In genomic region chr18:9617006-9617542, GRCh38 we compare ENCODE assay signal across 19 cellular contexts. TPM values are rescaled to one million over a fixed set of nuclear protein-coding genes. Genes with fewer than 3 reads are reported as not detected.
A peak's percentile ranks its signal among the peaks of the same experiment; 100 is the strongest.
DNase-seq lines count a peak whose midpoint lies in the region; ATAC-seq, FAIRE-seq and TF ChIP-seq lines count a peak whose summit lies in the region.
"Had no signal": no experiment of that assay in that cellular context is flagged by ENCODE, and none has a peak within 500 bp of the region (broad histone marks: within the 10 kb centered on the region; RNA-seq: fewer than 3 reads in every experiment).

No MANE protein-coding gene starts in this region.

- no peak for TF ChIP-seq POLR2A in suprapubic skin (IDR thresholded peaks at IDR 0.05)

- H3K4me3 ChIP-seq in BLaER1 treated with 17β-estradiol and CSF1 and Interleukin-3, amounts not matched to agents 10 nM and 100 nM, result no peak overlapping the region
- H3K4me3 ChIP-seq in astrocyte (ENCODE audit: insufficient read depth, low read depth, low read length) (no peak overlapping the region), keratinocyte (ENCODE audit: control insufficient read depth in 2 of 3, extremely low read depth in 1 of 3, insufficient read depth in 2 of 3, low read depth in 1 of 3, low read length in 3 of 3) (no peak overlapping the region), suprapubic skin (no peak overlapping the region)
- H3K4me3 ChIP-seq: MG63, pancreas had no signal

- H3K4me1 ChIP-seq in BLaER1 treated with 17β-estradiol and CSF1 and Interleukin-3, amounts not matched to agents 10 nM and 100 nM, result peaks cover 29 to 42% (median 35%) of the 10 kb centered on the region in 10 experiments
- H3K4me1 ChIP-seq in astrocyte (ENCODE audit: insufficient read depth, low read length), result peaks cover 33% of the 10 kb centered on the region
- peaks cover 36% of the 10 kb centered on the region for H3K4me1 ChIP-seq in keratinocyte (ENCODE audit: control insufficient read depth, extremely low read depth, insufficient read depth, low read length)
- H3K4me1 ChIP-seq in suprapubic skin, result peaks cover 27% of the 10 kb centered on the region

- 83% methylated on average over 4 of the region's 5 CpGs for WGBS in suprapubic skin

- no peak overlapping the region for H3K27ac ChIP-seq in BLaER1 treated with 17β-estradiol and CSF1 and Interleukin-3, amounts not matched to agents 10 nM and 100 nM
- H3K27ac ChIP-seq in astrocyte (ENCODE audit: low read depth, low read length) (no peak overlapping the region), keratinocyte (ENCODE audit: control insufficient read depth, insufficient read depth, low read length) (peak overlapping the region; percentile 97), suprapubic skin (no peak overlapping the region)
- H3K27ac ChIP-seq: pancreas had no signal

- H3K36me3 ChIP-seq in BLaER1 treated with 17β-estradiol and CSF1 and Interleukin-3, amounts not matched to agents 10 nM and 100 nM, result no peaks in the 10 kb centered on the region; a peak in 1 of 22 replicates
- H3K36me3 ChIP-seq in astrocyte (ENCODE audit: insufficient read depth, low read length) (no peaks in the 10 kb centered on the region), keratinocyte (ENCODE audit: control insufficient read depth in 2 of 2, extremely low read depth in 1 of 2, insufficient read depth in 2 of 2, low read length in 2 of 2) (peaks cover 0 to 3% of the 10 kb centered on the region in 2 experiments), suprapubic skin (no peaks in the 10 kb centered on the region)
- H3K36me3 ChIP-seq: MG63, pancreas had no signal

- H2AFZ ChIP-seq in astrocyte (ENCODE audit: low read depth, low read length), result no peak overlapping the region
- H2AFZ ChIP-seq in keratinocyte (ENCODE audit: control insufficient read depth, low read length), result no peak overlapping the region

- DNase-seq in LHCN-M2 (ENCODE audit: low read depth), result peak; percentile 32
- DNase-seq in astrocyte (ENCODE audit: low read depth), result no peak
- DNase-seq in keratinocyte (ENCODE audit: low read depth, low spot score), result no peak
- DNase-seq in NCI-H1048 (lab: John Stamatoyannopoulos, UW), result no peak
- no peak for DNase-seq in frontal cortex (ENCODE audit: low spot score in 2 of 2)
- no peak for DNase-seq in suprapubic skin (ENCODE audit: low spot score in 2 of 2)
- DNase-seq: AML-193; anterior cingulate cortex; DMS79; effector CD4-positive, alpha-beta T cell; mesendoderm; MG63; NCI-H1930; NCI-H774; pancreas; SHP77 treated with DMSO at 0.1 percent for 48 hours had no signal

- no peak for TF ChIP-seq CTCF in astrocyte (IDR thresholded peaks at IDR 0.05; ENCODE audit: insufficient read depth, low read depth, low read length)
- no peak for TF ChIP-seq CTCF in keratinocyte (optimal IDR thresholded peaks at IDR 0.05 in 1 of 3, IDR thresholded peaks at IDR 0.05 in 1 of 3, conservative IDR thresholded peaks at IDR 0.05 in 1 of 3; ENCODE audit: extremely low read depth in 1 of 3, insufficient read depth in 2 of 3, low read length in 3 of 3)
- no peak for TF ChIP-seq CTCF in suprapubic skin (IDR thresholded peaks at IDR 0.05)

- H3K27me3 Mint-ChIP-seq in astrocyte (ENCODE audit: low read depth, unreplicated experiment), result no peaks in the 10 kb centered on the region

- H3K79me2 ChIP-seq in astrocyte (ENCODE audit: insufficient read depth, low read length) (peaks cover 30% of the 10 kb centered on the region), keratinocyte (ENCODE audit: control insufficient read depth, insufficient read depth, low read length) (peaks cover 27% of the 10 kb centered on the region)

- peak overlapping the region; percentile 69 for H3K27ac Mint-ChIP-seq in astrocyte (ENCODE audit: unreplicated experiment)
- H3K27ac Mint-ChIP-seq: activated T-helper 2 cell treated with anti-CD3 and anti-CD28 coated beads, Interferon-gamma antibody, Interleukin-2, Interleukin-4, amounts not matched to agents 10 μg/mL and 5 μg/mL and 100 μg/mL, durations not matched to agents 14 hours and 24 hours and 36 hours had no signal

- no peak overlapping the region for H3K9ac ChIP-seq in BLaER1 treated with 17β-estradiol and CSF1 and Interleukin-3, amounts not matched to agents 10 nM and 100 nM
- H3K9ac ChIP-seq in astrocyte (ENCODE audit: low read length) (no peak overlapping the region), keratinocyte (ENCODE audit: control insufficient read depth, extremely low read depth, insufficient read depth, low read length) (no peak overlapping the region)

- no peaks in the 10 kb centered on the region for H3K9me1 ChIP-seq in keratinocyte (ENCODE audit: control insufficient read depth, extremely low read depth, insufficient read depth, low read length)

- dilution Hi-C loops in keratinocyte (cut with MboI; ENCODE audit: extremely low pct_ligation_motif_present, low sequenced_read_pairs), result no loop called here

- FAIRE-seq in astrocyte (lab: Jason Lieb, UNC) (no peak), keratinocyte (lab: Jason Lieb, UNC) (peak; percentile 36), frontal cortex (lab: Jason Lieb, UNC) (no peak)
- FAIRE-seq: pancreas had no signal

- H4K20me1 ChIP-seq in BLaER1 treated with 17β-estradiol and CSF1 and Interleukin-3, amounts not matched to agents 10 nM and 100 nM, result peaks cover 8 to 18% (median 12%) of the 10 kb centered on the region in 11 experiments; a peak in 19 of 22 replicates
- H4K20me1 ChIP-seq in astrocyte (ENCODE audit: insufficient read depth, low read length) (peaks cover 14% of the 10 kb centered on the region), keratinocyte (ENCODE audit: control insufficient read depth, extremely low read depth, insufficient read depth, low read length) (no peaks in the 10 kb centered on the region)

- no peak for ATAC-seq in HG02870 (IDR thresholded peaks at IDR 0.05; ENCODE audit: unreplicated experiment)
- ATAC-seq: pancreas had no signal

- H3K4me2 ChIP-seq in BLaER1 treated with 17β-estradiol and CSF1 and Interleukin-3, amounts not matched to agents 10 nM and 100 nM, result peak overlapping the region in 10 of 11 experiments; percentile 6 to 91 (median 58); a peak in 16 of 22 replicates
- H3K4me2 ChIP-seq in astrocyte (ENCODE audit: low read length), result peak overlapping the region; percentile 4
- peak overlapping the region; percentile 37 for H3K4me2 ChIP-seq in keratinocyte (ENCODE audit: control insufficient read depth, extremely low read depth, insufficient read depth, low read depth, low read length)

- TF ChIP-seq EP300 in suprapubic skin (IDR thresholded peaks at IDR 0.05), result no peak

- H3K9me3 ChIP-seq in BLaER1 treated with 17β-estradiol and CSF1 and Interleukin-3, amounts not matched to agents 10 nM and 100 nM (replicated peaks in 1 of 11), result no peaks in the 10 kb centered on the region
- H3K9me3 ChIP-seq in astrocyte (ENCODE audit: insufficient read depth, low read depth, low read length) (no peaks in the 10 kb centered on the region), keratinocyte (ENCODE audit: control insufficient read depth, low read depth, low read length) (no peaks in the 10 kb centered on the region), suprapubic skin (no peaks in the 10 kb centered on the region)
- H3K9me3 ChIP-seq: MG63, pancreas had no signal

- H3K27me3 ChIP-seq in BLaER1 treated with 17β-estradiol and CSF1 and Interleukin-3, amounts not matched to agents 10 nM and 100 nM, result no peaks in the 10 kb centered on the region
- H3K27me3 ChIP-seq in astrocyte (ENCODE audit: insufficient read depth, low read length) (no peaks in the 10 kb centered on the region), keratinocyte (ENCODE audit: control insufficient read depth, extremely low read depth, insufficient read depth, low read length) (no peaks in the 10 kb centered on the region), suprapubic skin (no peaks in the 10 kb centered on the region)
- H3K27me3 ChIP-seq: MG63, pancreas had no signal

- peak overlapping the region; percentile 50 for H3K4me3 Mint-ChIP-seq in astrocyte (ENCODE audit: unreplicated experiment)

- H3K36me3 Mint-ChIP-seq in astrocyte (ENCODE audit: low read depth, unreplicated experiment), result no peaks in the 10 kb centered on the region

- H3K4me1 Mint-ChIP-seq in astrocyte (ENCODE audit: low read depth, unreplicated experiment), result peaks cover 31% of the 10 kb centered on the region

- no peaks in the 10 kb centered on the region for H3K9me3 Mint-ChIP-seq in astrocyte (ENCODE audit: unreplicated experiment)
- H3K9me3 Mint-ChIP-seq: activated T-helper 2 cell treated with anti-CD3 and anti-CD28 coated beads, Interferon-gamma antibody, Interleukin-2, Interleukin-4, amounts not matched to agents 10 μg/mL and 5 μg/mL and 100 μg/mL, durations not matched to agents 14 hours and 24 hours and 36 hours had no signal

RNA-seq across cellular contexts. Expression of gene PPP4R1, which starts 2.7 kb away (rescaled TPM):
- total RNA-seq in LHCN-M2 (2014; rRNA removed), result 107 and 109 TPM in 2 replicates
- 46.8 TPM for polyA plus RNA-seq in LHCN-M2 (2012)
- 131 and 132 TPM in 2 replicates for total RNA-seq in astrocyte
- 200 to 221 TPM (median 209 TPM) in 3 replicates for polyA plus RNA-seq in keratinocyte
- polyA plus RNA-seq in keratinocyte (2011; ENCODE audit: low read depth), result 101 TPM
- 119 and 143 TPM in 2 replicates for polyA plus RNA-seq in keratinocyte (2011; cell fraction: cytosol; rRNA removed)
- polyA plus RNA-seq in keratinocyte (2011; cell fraction: nucleus; rRNA removed), result 275 and 293 TPM in 2 replicates
- 83.8 and 102 TPM in 2 replicates for polyA plus RNA-seq in keratinocyte (2012; ENCODE audit: low replicate concordance)
- polyA minus RNA-seq in keratinocyte, result 216 to 410 TPM (median 387 TPM) in 3 replicates
- polyA minus RNA-seq in keratinocyte (2011; cell fraction: cytosol; rRNA and poly(A)+ RNA removed), result 124 TPM
- 142 and 262 TPM in 2 replicates for polyA minus RNA-seq in keratinocyte (2011; cell fraction: nucleus; rRNA and poly(A)+ RNA removed)
- 152 TPM for total RNA-seq in frontal cortex
- 100 to 1,000 TPM in 3 of 4 donors, 10 to 100 TPM in 1; 82.3 to 153 (median 113) TPM for total RNA-seq in suprapubic skin

Comparison
In these comparisons a context has a peak if more than half of its experiments do, and no peak if none do; other contexts are left out.
1. H3K4me2 ChIP-seq: peak in every context shown above with its lines; median percentile 58 in BLaER1 treated with 17β-estradiol and CSF1 and Interleukin-3, amounts not matched to agents 10 nM and 100 nM; 37 in keratinocyte; 4 in astrocyte.